In genomic region chr7:106424476-106425016, GRCh38 we compare ENCODE assay signal across 9 cellular contexts.
DNase-seq lines count a peak whose midpoint lies in the region; ATAC-seq, FAIRE-seq and TF ChIP-seq lines count a peak whose summit lies in the region.
"Had no signal": no experiment of that assay in that cellular context is flagged by ENCODE, and none has a peak within 500 bp of the region (broad histone marks: within the 10 kb centered on the region; RNA-seq: fewer than 3 reads in every experiment).

No MANE protein-coding gene starts in this region.

- peak overlapping the region in 2 of 3 donors; percentile 15 to 24 for H3K27ac Mint-ChIP-seq in IgD-negative memory B cell
- H3K27ac Mint-ChIP-seq in central memory CD8-positive, alpha-beta T cell (ENCODE audit: low read depth), result peak overlapping the region; percentile 24
- no peak overlapping the region for H3K27ac Mint-ChIP-seq in T-cell

- H3K36me3 ChIP-seq in BLaER1, result no peaks in the 10 kb centered on the region
- no peaks in the 10 kb centered on the region for H3K36me3 ChIP-seq in osteoblast (ENCODE audit: insufficient read depth, low read length)
- no peaks in the 10 kb centered on the region for H3K36me3 ChIP-seq in kidney (ENCODE audit: control insufficient read depth in 1 of 2, insufficient read depth in 2 of 2, low read length in 2 of 2)

- H3K9ac ChIP-seq in BLaER1 (no peak overlapping the region), kidney (ENCODE audit: low read length in 2 of 2) (no peak overlapping the region)

- no peak for ATAC-seq in central memory CD8-positive, alpha-beta T cell (replicated peaks; ENCODE audit: extremely low read depth, poor library complexity, severe bottlenecking)
- ATAC-seq in T-cell (replicated peaks in 1 of 4) (no peak), GM18909 (IDR thresholded peaks at IDR 0.05; ENCODE audit: poor library complexity, unreplicated experiment) (no peak)

- no peak for DNase-seq in central memory CD8-positive, alpha-beta T cell (ENCODE audit: low spot score in 2 of 2)
- DNase-seq in osteoblast (ENCODE audit: insufficient read length, low spot score, missing footprints) (no peak), kidney (no peak), DMS 273 (lab: John Stamatoyannopoulos, UW; ENCODE audit: unreplicated experiment) (no peak), T-cell (no peak)
- DNase-seq: NCI-H2171 treated with DMSO at 0.1 percent for 48 hours had no signal

- CTCF ChIA-PET in T-cell (lab: Charles Lee), result no interaction called here

- H3K79me2 ChIP-seq in osteoblast (ENCODE audit: insufficient read depth, low read length), result no peaks in the 10 kb centered on the region

- no peak for FAIRE-seq in kidney (lab: Jason Lieb, UNC)

- intact Hi-C loops in kidney (cut with DNase I), result no loop called here

- H3K27ac ChIP-seq in BLaER1, result no peak overlapping the region
- H3K27ac ChIP-seq in osteoblast (ENCODE audit: low read depth, low read length), result peak overlapping the region; percentile 90
- H3K27ac ChIP-seq in kidney (ENCODE audit: low read depth in 2 of 2, low read length in 2 of 2), result peak overlapping the region in 1 of 2 donors; percentile 51

- no peak overlapping the region for H2AFZ ChIP-seq in osteoblast (ENCODE audit: low read length)

- POLR2A ChIA-PET in T-cell (lab: Charles Lee), result interaction anchor here in 1 of 2 donors (1.2 kb wide), 1 partner anchor 140 kb away, joined by 7 read pairs; the partner anchor contains the start of gene NAMPT

- H3K36me3 Mint-ChIP-seq in IgD-negative memory B cell (peaks cover 1% of the 10 kb centered on the region), T-cell (no peaks in the 10 kb centered on the region)
- H3K36me3 Mint-ChIP-seq in central memory CD8-positive, alpha-beta T cell (ENCODE audit: insufficient read depth), result no peaks in the 10 kb centered on the region

- TF ChIP-seq CTCF in osteoblast (IDR thresholded peaks at IDR 0.05; ENCODE audit: extremely low read depth, low read depth, low read length) (no peak), kidney (IDR thresholded peaks at IDR 0.05; ENCODE audit: borderline replicate concordance, extremely low read depth, insufficient read depth) (no peak)

- 0 out of 2 replicates have a peak overlapping the region, but pooled peaks have one; percentile 40 for H3K4me2 ChIP-seq in BLaER1
- H3K4me2 ChIP-seq in osteoblast (ENCODE audit: insufficient read depth, low read length), result peak overlapping the region; percentile 75

- H4K20me1 ChIP-seq in BLaER1 (no peaks in the 10 kb centered on the region), osteoblast (ENCODE audit: insufficient read depth, low read length) (no peaks in the 10 kb centered on the region)

- H3K9me3 Mint-ChIP-seq in IgD-negative memory B cell, result no peaks in the 10 kb centered on the region
- H3K9me3 Mint-ChIP-seq in central memory CD8-positive, alpha-beta T cell, result no peaks in the 10 kb centered on the region
- no peaks in the 10 kb centered on the region for H3K9me3 Mint-ChIP-seq in T-cell

- H3K9me3 ChIP-seq in BLaER1, result no peaks in the 10 kb centered on the region
- H3K9me3 ChIP-seq in osteoblast (ENCODE audit: low read depth, low read length), result no peaks in the 10 kb centered on the region
- no peaks in the 10 kb centered on the region for H3K9me3 ChIP-seq in kidney (ENCODE audit: control insufficient read depth in 1 of 2, low read length in 2 of 2)

- H3K4me1 Mint-ChIP-seq in IgD-negative memory B cell (peaks cover 9 to 16% (median 11%) of the 10 kb centered on the region in 3 donors), T-cell (peaks cover 8 to 11% (median 10%) of the 10 kb centered on the region in 3 donors)
- peaks cover 7% of the 10 kb centered on the region for H3K4me1 Mint-ChIP-seq in central memory CD8-positive, alpha-beta T cell

- H3K4me1 ChIP-seq in BLaER1 (peaks cover 23% of the 10 kb centered on the region), osteoblast (ENCODE audit: insufficient read depth, low read length) (peaks cover 30% of the 10 kb centered on the region), kidney (ENCODE audit: control insufficient read depth in 1 of 2, insufficient read depth in 1 of 2, low read depth in 1 of 2, low read length in 2 of 2) (peaks cover 0 to 10% of the 10 kb centered on the region in 2 donors)

- H3K27me3 Mint-ChIP-seq in IgD-negative memory B cell (no peaks in the 10 kb centered on the region), T-cell (peaks cover 1 to 35% of the 10 kb centered on the region in 2 donors)
- H3K27me3 Mint-ChIP-seq in central memory CD8-positive, alpha-beta T cell, result peaks cover 17% of the 10 kb centered on the region

- H3K4me3 ChIP-seq in BLaER1 (no peak overlapping the region), osteoblast (ENCODE audit: insufficient read depth, low read length) (no peak overlapping the region), kidney (ENCODE audit: low read length in 2 of 2) (no peak overlapping the region)

- no peaks in the 10 kb centered on the region for H3K27me3 ChIP-seq in BLaER1
- H3K27me3 ChIP-seq in osteoblast (ENCODE audit: insufficient read depth, low read length), result no peaks in the 10 kb centered on the region

- H3K4me3 Mint-ChIP-seq in IgD-negative memory B cell, result peak overlapping the region in 2 of 4 donors; percentile 57 to 64
- H3K4me3 Mint-ChIP-seq in central memory CD8-positive, alpha-beta T cell, result no peak overlapping the region
- peak overlapping the region in 1 of 3 donors; percentile 1 for H3K4me3 Mint-ChIP-seq in T-cell

Comparison
In these comparisons a context has a peak if more than half of its experiments do, and no peak if none do; other contexts are left out.
1. H3K27ac Mint-ChIP-seq: peak in IgD-negative memory B cell (2 of 3) and central memory CD8-positive, alpha-beta T cell (single experiment); none in T-cell (0 of 2).